In the genomic region with DNA sequence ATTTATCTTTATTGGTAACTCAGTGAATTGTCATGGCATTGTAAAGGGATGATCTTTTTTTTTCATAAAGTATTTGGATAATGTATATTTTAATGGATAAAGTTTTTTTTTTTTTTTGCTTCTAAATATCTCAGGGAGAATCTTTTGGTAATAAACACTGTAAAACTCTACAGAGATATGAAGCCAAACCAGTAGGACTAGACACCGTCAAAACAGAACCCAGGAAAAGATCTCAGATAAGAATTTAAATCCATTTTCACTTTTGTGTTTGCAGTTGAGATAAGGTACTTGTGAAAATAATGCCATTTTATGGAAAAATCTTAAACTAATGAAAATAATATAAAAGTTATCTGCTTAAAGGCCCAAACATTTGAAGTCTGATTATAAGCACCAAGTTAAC, we compare ENCODE assay signal across 23 cellular contexts. TPM values are rescaled to one million over a fixed set of nuclear protein-coding genes. Genes with fewer than 3 reads are reported as not detected.
DNase-seq lines count a peak whose midpoint lies in the region; ATAC-seq and TF ChIP-seq lines count a peak whose summit lies in the region.
"Had no signal": no experiment of that assay in that cellular context is flagged by ENCODE, and none has a peak within 500 bp of the region (broad histone marks: within the 10 kb centered on the region; RNA-seq: fewer than 3 reads in every experiment).

No MANE protein-coding gene starts in this region.

- H3K4me1 ChIP-seq in HCT116 (ENCODE audit: control insufficient read depth in 1 of 2, insufficient read depth in 2 of 2, low read length in 2 of 2) (peaks cover 37 to 69% of the 10 kb centered on the region in 2 experiments), foreskin keratinocyte (peaks cover 43% of the 10 kb centered on the region), smooth muscle cell (ENCODE audit: low read depth) (no peaks in the 10 kb centered on the region)

- no peak overlapping the region for H2AFZ ChIP-seq in HCT116 (ENCODE audit: low read depth, low read length, poor library complexity, severe bottlenecking)
- H2AFZ ChIP-seq in smooth muscle cell (ENCODE audit: low read depth): no peak overlapping the region
- H2AFZ ChIP-seq: GM23248 had no signal

- H3K9ac ChIP-seq in HCT116 (ENCODE audit: low read length): peak overlapping the region; percentile 39
- no peak overlapping the region for H3K9ac ChIP-seq in smooth muscle cell (ENCODE audit: low read depth)
- H3K9ac ChIP-seq: GM23248 had no signal

- ATAC-seq in HCT116 (no peak), foreskin keratinocyte (no peak), esophagus mucosa (no peak), HG02798 (IDR thresholded peaks at IDR 0.05; ENCODE audit: poor library complexity, unreplicated experiment) (no peak)
- ATAC-seq: Panc1 had no signal

- TF ChIP-seq CTCF in HCT116 (IDR thresholded peaks at IDR 0.05 in 2 of 3, conservative IDR thresholded peaks at IDR 0.05 in 1 of 3; ENCODE audit: borderline replicate concordance in 1 of 3, insufficient read depth in 1 of 3, low read depth in 2 of 3, low read length in 2 of 3) (no peak), VCaP (conservative IDR thresholded peaks at IDR 0.05) (no peak), foreskin keratinocyte (conservative IDR thresholded peaks at IDR 0.05) (no peak), smooth muscle cell (IDR thresholded peaks at IDR 0.05; ENCODE audit: borderline replicate concordance, insufficient read depth, poor library complexity, severe bottlenecking) (no peak)

- POLR2A ChIA-PET in HCT116 (lab: Charles Lee): interaction anchor here (0.7 kb wide), 1 partner anchor 901 kb away, joined by 3 read pairs; no protein-coding TSS in a partner anchor

- H3K27ac ChIP-seq in HCT116 (ENCODE audit: low read depth, low read length): peak overlapping the region; percentile 69; the same call in 1 of the 2 replicates
- H3K27ac ChIP-seq in VCaP: peak overlapping the region; percentile 45
- H3K27ac ChIP-seq in foreskin keratinocyte: peak overlapping the region; percentile 79
- peak overlapping the region; percentile 65 for H3K27ac ChIP-seq in smooth muscle cell (ENCODE audit: low read depth)
- H3K27ac ChIP-seq: GM23248, RWPE1 had no signal

- TF ChIP-seq POLR2A in HCT116 (IDR thresholded peaks at IDR 0.05; ENCODE audit: borderline replicate concordance, extremely low read depth, insufficient read depth, insufficient read length): no peak

- H3K36me3 ChIP-seq in HCT116 (ENCODE audit: control insufficient read depth in 1 of 2, insufficient read depth in 2 of 2, low read length in 2 of 2) (0 out of 4 replicates have a peak, but pooled peaks cover 0 to 2% of the 10 kb centered on the region in 2 experiments), smooth muscle cell (ENCODE audit: low read depth) (no peaks in the 10 kb centered on the region)

- H3K9me3 ChIP-seq in HCT116 (ENCODE audit: control insufficient read depth in 1 of 2, insufficient read depth in 1 of 2, low read depth in 1 of 2, low read length in 2 of 2): no peaks in the 10 kb centered on the region
- H3K9me3 ChIP-seq in smooth muscle cell (replicated peaks; ENCODE audit: low read depth): no peaks in the 10 kb centered on the region

- no peaks in the 10 kb centered on the region for H3F3A ChIP-seq in smooth muscle cell (ENCODE audit: low read depth)

- no peaks in the 10 kb centered on the region for H4K20me1 ChIP-seq in HCT116 (ENCODE audit: insufficient read depth)
- no peaks in the 10 kb centered on the region for H4K20me1 ChIP-seq in smooth muscle cell (ENCODE audit: low read depth)

- TF ChIP-seq RAD21 in HCT116 (IDR thresholded peaks at IDR 0.05; ENCODE audit: low read depth): no peak

- H3K27me3 ChIP-seq in HCT116 (ENCODE audit: insufficient read depth, low read length): no peaks in the 10 kb centered on the region
- H3K27me3 ChIP-seq in foreskin keratinocyte: no peaks in the 10 kb centered on the region
- no peaks in the 10 kb centered on the region for H3K27me3 ChIP-seq in smooth muscle cell (ENCODE audit: low read depth)

- RAD21 ChIA-PET in HCT116 (lab: Charles Lee; ENCODE audit: low non-redundant PET in 1 of 2, low total read pairs in 2 of 2, uncharacterized antibody in 2 of 2, unreplicated experiment in 2 of 2): no interaction called here

- WGBS in smooth muscle cell (ENCODE audit: low lambda C conversion rate): 12% methylated on average over 1 of the region's 1 CpG

- CTCF ChIA-PET in HCT116 (lab: Charles Lee): interaction anchor here (1.2 to 1.4 kb wide), 2 partner anchors 156 to 196 kb away, joined by 3 read pairs; no protein-coding TSS in a partner anchor

- BruUV-seq in HCT116 (replicated peaks; lab: Mats Ljungman, UMichigan): no TSS peak

- intact Hi-C loops in HCT116 (cut with micrococcal nuclease): loop anchor here (10.0 kb wide), 2 partner anchors 69 to 571 kb away; no protein-coding TSS in a partner anchor

- DNase-seq in HCT116 (ENCODE audit: low read depth, low spot score): no peak
- DNase-seq in foreskin keratinocyte: no peak
- no peak for DNase-seq in smooth muscle cell (lab: John Stamatoyannopoulos, UW; ENCODE audit: unreplicated experiment)
- DNase-seq in activated naive CD4-positive, alpha-beta T cell treated with Interleukin-2 at 50 U/mL for 16 hours: no peak
- DNase-seq: GM23248; H7; HFFc6; KBM-7; MM.1S; NCI-H2029; NCI-H446; NCI-H526; NK-92 treated with Interleukin-12 subunit alpha and Interleukin-12 subunit beta, amount 100 ng/mL, for 24 hours; SHP77 treated with DMSO at 0.1 percent for 48 hours had no signal

- peaks cover 6% of the 10 kb centered on the region; the same call in 1 of the 2 replicates for H3K79me2 ChIP-seq in HCT116 (ENCODE audit: insufficient read depth, low read length)
- H3K79me2 ChIP-seq in smooth muscle cell (ENCODE audit: low read depth): peaks cover 4% of the 10 kb centered on the region

- no peaks in the 10 kb centered on the region for H3K9me2 ChIP-seq in HCT116 (ENCODE audit: insufficient read depth)

- H3K4me2 ChIP-seq in HCT116 (ENCODE audit: low read length) (peak overlapping the region; percentile 66; the same call in 1 of the 2 replicates), smooth muscle cell (peak overlapping the region; percentile 25)

- H3K4me3 ChIP-seq in HCT116 (replicated peaks in 1 of 2; ENCODE audit: low read depth in 1 of 2, low read length in 2 of 2) (no peak overlapping the region), smooth muscle cell (no peak overlapping the region)
- H3K4me3 ChIP-seq: GM23248 had no signal

TF ChIP-seq in HCT116, 20 proteins besides CTCF, POLR2A, EP300 and RAD21:
- no peak for TF ChIP-seq ZFX (IDR thresholded peaks at IDR 0.05)
TF ChIP-seq in HCT116: peak in this region for 0.

RNA-seq across cellular contexts. Expression of a gene that starts 27.0 kb away (rescaled TPM):
- total RNA-seq in HCT116 (2021; ENCODE audit: unreplicated experiment) (16.9 TPM), foreskin keratinocyte (42.6 and 44.2 TPM in 2 replicates), smooth muscle cell (28.7 and 37.0 TPM in 2 replicates), esophagus mucosa (71.8 TPM)
- polyA plus RNA-seq in HCT116 (2012): 3.2 and 3.6 TPM in 2 replicates
- polyA plus RNA-seq in foreskin keratinocyte (1.1 and 1.9 TPM in 2 replicates), smooth muscle cell (1.1 and 3.9 TPM in 2 replicates)
- total RNA-seq: A172, Daoy, G401, GM23248, HFFc6 had no signal
- polyA plus RNA-seq: BJ, GM23248 had no signal
